6 cellular contexts compared by ENCODE assay signal in genomic region chr15:90410316-90410715, GRCh38. TPM values are rescaled to one million over a fixed set of nuclear protein-coding genes. Genes with fewer than 3 reads are reported as not detected.
A peak's percentile ranks its signal among the peaks of the same experiment; 100 is the strongest.
DNase-seq lines count a peak whose midpoint lies in the region; ATAC-seq and TF ChIP-seq lines count a peak whose summit lies in the region.
"Not testable (repeated sequence)": the region's sequence is repeated elsewhere in the genome, so short reads cannot be mapped to it uniquely, and the experiment has no call there.

No MANE protein-coding gene starts in this region.

- peaks cover 83% of the 10 kb centered on the region for H3K4me1 Mint-ChIP-seq in activated CD8-positive, alpha-beta memory T cell treated with anti-CD3 and anti-CD28 coated beads, Interleukin-2, amount 10 ng/mL, durations not matched to agents 7 days and 5 days
- H3K4me1 Mint-ChIP-seq in dendritic cell treated with granulocyte-macrophage colony-stimulating factor and Interleukin-4, amounts not matched to agents 40 ng/mL and 50 ng/mL, for 4 days (ENCODE audit: low read depth): peaks cover 88% of the 10 kb centered on the region
- peaks cover 92 to 98% of the 10 kb centered on the region in 2 donors for H3K4me1 Mint-ChIP-seq in immature natural killer cell
- H3K4me1 Mint-ChIP-seq in natural killer cell: peaks cover 90 to 95% of the 10 kb centered on the region in 2 donors

- not testable (repeated sequence) for H3K27me3 ChIP-seq in neutrophil

- CTCF ChIA-PET in HEK293 (lab: Yijun Ruan, JAX); activated CD8-positive, alpha-beta memory T cell treated with anti-CD3 and anti-CD28 coated beads, Interleukin-2, amount 10 ng/mL, durations not matched to agents 7 days and 5 days (lab: Charles Lee): not testable (repeated sequence)

- DNase-seq in activated CD8-positive, alpha-beta memory T cell treated with anti-CD3 and anti-CD28 coated beads, Interleukin-2, amount 10 ng/mL, durations not matched to agents 7 days and 5 days; immature natural killer cell; natural killer cell: not testable (repeated sequence)

- not testable (repeated sequence) for H3K27ac ChIP-seq in HEK293 (ENCODE audit: extremely low read depth, low read depth, low read length)
- H3K27ac ChIP-seq in neutrophil: peak overlapping the region; percentile 38

- H3K9me3 Mint-ChIP-seq in activated CD8-positive, alpha-beta memory T cell treated with anti-CD3 and anti-CD28 coated beads, Interleukin-2, amount 10 ng/mL, durations not matched to agents 7 days and 5 days (ENCODE audit: low read depth); dendritic cell treated with granulocyte-macrophage colony-stimulating factor and Interleukin-4, amounts not matched to agents 40 ng/mL and 50 ng/mL, for 4 days; immature natural killer cell; natural killer cell: not testable (repeated sequence)

- ATAC-seq in activated CD8-positive, alpha-beta memory T cell treated with anti-CD3 and anti-CD28 coated beads, Interleukin-2, amount 10 ng/mL, durations not matched to agents 7 days and 5 days; natural killer cell: not testable (repeated sequence)

- H3K36me3 ChIP-seq in HEK293 (ENCODE audit: control insufficient read depth in 2 of 2, insufficient read depth in 1 of 2, low read length in 2 of 2); neutrophil: not testable (repeated sequence)

- H3K36me3 Mint-ChIP-seq in activated CD8-positive, alpha-beta memory T cell treated with anti-CD3 and anti-CD28 coated beads, Interleukin-2, amount 10 ng/mL, durations not matched to agents 7 days and 5 days: peaks cover 50% of the 10 kb centered on the region
- peaks cover 54% of the 10 kb centered on the region for H3K36me3 Mint-ChIP-seq in dendritic cell treated with granulocyte-macrophage colony-stimulating factor and Interleukin-4, amounts not matched to agents 40 ng/mL and 50 ng/mL, for 4 days (ENCODE audit: low read depth)
- peaks cover 9 to 11% (median 9%) of the 10 kb centered on the region in 3 donors for H3K36me3 Mint-ChIP-seq in immature natural killer cell
- H3K36me3 Mint-ChIP-seq in natural killer cell: not testable (repeated sequence)

- not testable (repeated sequence) for H3K4me3 Mint-ChIP-seq in activated CD8-positive, alpha-beta memory T cell treated with anti-CD3 and anti-CD28 coated beads, Interleukin-2, amount 10 ng/mL, durations not matched to agents 7 days and 5 days; dendritic cell treated with granulocyte-macrophage colony-stimulating factor and Interleukin-4, amounts not matched to agents 40 ng/mL and 50 ng/mL, for 4 days
- peak overlapping the region in 2 of 5 donors; percentile 76 to 77 for H3K4me3 Mint-ChIP-seq in immature natural killer cell
- peak overlapping the region; percentile 83 for H3K4me3 Mint-ChIP-seq in natural killer cell

- H3K4me1 ChIP-seq in HEK293 (ENCODE audit: control insufficient read depth, insufficient read depth, low read length) (peaks cover 38% of the 10 kb centered on the region), neutrophil (ENCODE audit: control insufficient read depth in 1 of 2, insufficient read depth in 1 of 2, low read depth in 1 of 2, low read length in 1 of 2) (peaks cover 68 to 69% of the 10 kb centered on the region in 2 experiments)

- not testable (repeated sequence) for TF ChIP-seq CTCF in HEK293 (tag by site-specific recombination; IDR thresholded peaks at IDR 0.05); natural killer cell (IDR thresholded peaks at IDR 0.05); neutrophil (IDR thresholded peaks at IDR 0.05)

- H3K4me3 ChIP-seq in HEK293 (ENCODE audit: low read depth, low read length); neutrophil (ENCODE audit: low read depth in 1 of 2, low read length in 1 of 2): not testable (repeated sequence)

- intact Hi-C loops in dendritic cell treated with granulocyte-macrophage colony-stimulating factor and Interleukin-4, amounts not matched to agents 40 ng/mL and 50 ng/mL, for 4 days (cut with micrococcal nuclease); natural killer cell (cut with micrococcal nuclease): not testable (repeated sequence)

- POLR2A ChIA-PET in HEK293 (lab: Yijun Ruan, JAX): not testable (repeated sequence)

- peak overlapping the region; percentile 7 for H3K27ac Mint-ChIP-seq in activated CD8-positive, alpha-beta memory T cell treated with anti-CD3 and anti-CD28 coated beads, Interleukin-2, amount 10 ng/mL, durations not matched to agents 7 days and 5 days
- H3K27ac Mint-ChIP-seq in dendritic cell treated with granulocyte-macrophage colony-stimulating factor and Interleukin-4, amounts not matched to agents 40 ng/mL and 50 ng/mL, for 4 days: peak overlapping the region; percentile 76
- H3K27ac Mint-ChIP-seq in immature natural killer cell (peak overlapping the region; percentile 82 to 99 (median 92)), natural killer cell (peak overlapping the region; percentile 94 to 97)

- not testable (repeated sequence) for H3K9me3 ChIP-seq in HEK293 (ENCODE audit: control insufficient read depth, insufficient read depth, low read depth, low read length); neutrophil

- H3K27me3 Mint-ChIP-seq in activated CD8-positive, alpha-beta memory T cell treated with anti-CD3 and anti-CD28 coated beads, Interleukin-2, amount 10 ng/mL, durations not matched to agents 7 days and 5 days; dendritic cell treated with granulocyte-macrophage colony-stimulating factor and Interleukin-4, amounts not matched to agents 40 ng/mL and 50 ng/mL, for 4 days; immature natural killer cell (ENCODE audit: low read depth in 3 of 3); natural killer cell (ENCODE audit: low read depth in 2 of 2): not testable (repeated sequence)

TF ChIP-seq in HEK293, 187 proteins besides CTCF, POLR2A, EP300 and RAD21:
- peak; percentile 95 for TF ChIP-seq ZNF146 (tag by site-specific recombination; IDR thresholded peaks at IDR 0.05)
- TF ChIP-seq, protein P1, sequence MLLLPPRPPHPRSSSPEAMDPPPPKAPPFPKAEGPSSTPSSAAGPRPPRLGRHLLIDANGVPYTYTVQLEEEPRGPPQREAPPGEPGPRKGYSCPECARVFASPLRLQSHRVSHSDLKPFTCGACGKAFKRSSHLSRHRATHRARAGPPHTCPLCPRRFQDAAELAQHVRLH (tag by site-specific recombination; IDR thresholded peaks at IDR 0.05): peak; percentile 53; the same call in 1 of the 2 replicates

RNA-seq across cellular contexts. Expression of gene IQGAP1, which starts 22.3 kb away (rescaled TPM):
- 100 to 1,000 TPM; 217 to 221 TPM for total RNA-seq in activated CD8-positive, alpha-beta memory T cell treated with anti-CD3 and anti-CD28 coated beads, Interleukin-2, amount 10 ng/mL, durations not matched to agents 7 days and 5 days
- 100 to 1,000 TPM; 179 to 346 (median 238) TPM for polyA plus RNA-seq in immature natural killer cell
- total RNA-seq in natural killer cell: 100 to 1,000 TPM; 431 to 493 (median 446) TPM

RNA-seq across cellular contexts. Expression of gene ZNF774, which starts 58.2 kb away (rescaled TPM):
- 1 to 10 TPM; 1.6 to 2.1 TPM for total RNA-seq in activated CD8-positive, alpha-beta memory T cell treated with anti-CD3 and anti-CD28 coated beads, Interleukin-2, amount 10 ng/mL, durations not matched to agents 7 days and 5 days
- polyA plus RNA-seq in immature natural killer cell: under 1 TPM in 1 of 3 donors, not detected in 2; 0.16 TPM
- under 1 TPM; 0.34 to 0.70 (median 0.47) TPM for total RNA-seq in natural killer cell

Comparison
In these comparisons a context has a peak if more than half of its experiments do, and no peak if none do; other contexts are left out.
1. H3K27ac Mint-ChIP-seq: peak in every context shown above with its lines; median percentile 96 in natural killer cell; 92 in immature natural killer cell; 76 in dendritic cell treated with granulocyte-macrophage colony-stimulating factor and Interleukin-4, amounts not matched to agents 40 ng/mL and 50 ng/mL, for 4 days; 7 in activated CD8-positive, alpha-beta memory T cell treated with anti-CD3 and anti-CD28 coated beads, Interleukin-2, amount 10 ng/mL, durations not matched to agents 7 days and 5 days.